In genomic region chr12:115264605-115265004, GRCh38 we compare ENCODE assay signal across 10 cellular contexts.
"Had no signal": no experiment of that assay in that cellular context is flagged by ENCODE, and none has a peak within 500 bp of the region (broad histone marks: within the 10 kb centered on the region; RNA-seq: fewer than 3 reads in every experiment).

No MANE protein-coding gene starts in this region.

- DNase-seq: H9, HCEC 1CT, HFFc6, IMR-90, KG1 had no signal

- ATAC-seq: GM23338, K562 had no signal

- H3K27ac Mint-ChIP-seq: GM23338, H9, HFFc6 had no signal

- H3K27ac ChIP-seq: HL-60 had no signal

- H3K9me3 Mint-ChIP-seq: GM23338, HFFc6 had no signal

- H3K4me3 ChIP-seq: GM23338, K562 had no signal

- H3K4me3 Mint-ChIP-seq: GM23338, H9, HFFc6 had no signal

- FAIRE-seq: H1, H54, K562 had no signal

- H3K4me2 ChIP-seq: GM23338 had no signal

- H3K4me1 Mint-ChIP-seq: GM23338 had no signal

- H2AFZ ChIP-seq: GM23338 had no signal
